Comparison of ENCODE assay signal across 26 cellular contexts in genomic region chr9:124163988-124164350, GRCh38.
DNase-seq lines count a peak whose midpoint lies in the region; ATAC-seq and TF ChIP-seq lines count a peak whose summit lies in the region.
"Had no signal": no experiment of that assay in that cellular context is flagged by ENCODE, and none has a peak within 500 bp of the region (broad histone marks: within the 10 kb centered on the region; RNA-seq: fewer than 3 reads in every experiment).

No MANE protein-coding gene starts in this region.

- H3K27me3 ChIP-seq in tibial artery: no peaks in the 10 kb centered on the region

- H3K4me3 ChIP-seq in tibial artery: no peak overlapping the region
- H3K4me3 ChIP-seq: GM23338, SJSA1 had no signal

- no peaks in the 10 kb centered on the region for H3K4me1 Mint-ChIP-seq in activated naive CD4-positive, alpha-beta T cell treated with anti-CD3 and anti-CD28 coated beads, Interleukin-2, amount 50 U/mL, for 24 hours
- H3K4me1 Mint-ChIP-seq: GM23338, H9 had no signal

- no peak for ATAC-seq in GM18861 (IDR thresholded peaks at IDR 0.05; ENCODE audit: unreplicated experiment)
- ATAC-seq: GM23338, HepG2, PC-3 had no signal

- DNase-seq in activated naive CD4-positive, alpha-beta T cell treated with anti-CD3 and anti-CD28 coated beads, Interleukin-2, amount 50 U/mL, for 16 hours: no peak
- DNase-seq in NCI-H446 treated with DMSO at 0.1 percent for 48 hours (lab: John Stamatoyannopoulos, UW) (peak; percentile 70), midbrain (lab: John Stamatoyannopoulos, UW) (peak; percentile 38), tibial artery (no peak), AML-193 (lab: John Stamatoyannopoulos, UW) (no peak)
- DNase-seq: 8988T; ACHN; Calu3; DMS153; DND-41; H9; Karpas-422; NCI-H1092 treated with DMSO at 0.1 percent for 48 hours; NCI-H1436; NCI-H187; NCI-H2171 treated with DMSO at 0.1 percent for 48 hours; NCI-H345; NCI-H524 treated with DMSO at 0.1 percent for 48 hours; NCI-H774; NK-92 treated with Interleukin-12 subunit alpha and Interleukin-12 subunit beta, amount 100 ng/mL, for 24 hours; PC-3 had no signal

- peaks cover 0 to 30% (median 11%) of the 10 kb centered on the region in 4 donors for H3K4me1 ChIP-seq in tibial artery
- H3K4me1 ChIP-seq: SJSA1 had no signal

- H3K9me3 ChIP-seq in tibial artery: peaks cover 0 to 4% (median 0%) of the 10 kb centered on the region in 3 donors
- H3K9me3 ChIP-seq: SJSA1 had no signal

- H3K36me3 ChIP-seq in tibial artery: no peaks in the 10 kb centered on the region
- H3K36me3 ChIP-seq: SJSA1 had no signal

- intact Hi-C loops in tibial artery (cut with DNase I; ENCODE audit: low total_unique reads): no loop called here

- H3K4me3 Mint-ChIP-seq in activated naive CD4-positive, alpha-beta T cell treated with anti-CD3 and anti-CD28 coated beads, Interleukin-2, amount 50 U/mL, for 24 hours: no peak overlapping the region
- H3K4me3 Mint-ChIP-seq: GM23338, H9 had no signal

- no peaks in the 10 kb centered on the region for H3K36me3 Mint-ChIP-seq in activated naive CD4-positive, alpha-beta T cell treated with anti-CD3 and anti-CD28 coated beads, Interleukin-2, amount 50 U/mL, for 24 hours

- peak overlapping the region; percentile 12 for H3K27ac Mint-ChIP-seq in activated naive CD4-positive, alpha-beta T cell treated with anti-CD3 and anti-CD28 coated beads, Interleukin-2, amount 50 U/mL, for 24 hours
- H3K27ac Mint-ChIP-seq: GM23338, H9 had no signal

- TF ChIP-seq CTCF in tibial artery (IDR thresholded peaks at IDR 0.05): no peak

- no peaks in the 10 kb centered on the region for H3K9me3 Mint-ChIP-seq in activated naive CD4-positive, alpha-beta T cell treated with anti-CD3 and anti-CD28 coated beads, Interleukin-2, amount 50 U/mL, for 24 hours
- H3K9me3 Mint-ChIP-seq: GM23338, H9 had no signal

- H3K27ac ChIP-seq in tibial artery: peak overlapping the region; percentile 45 to 61
- H3K27ac ChIP-seq: SJSA1 had no signal

- H3K27me3 Mint-ChIP-seq in activated naive CD4-positive, alpha-beta T cell treated with anti-CD3 and anti-CD28 coated beads, Interleukin-2, amount 50 U/mL, for 24 hours: peaks cover 13% of the 10 kb centered on the region

Comparison
In these comparisons a context has a peak if more than half of its experiments do, and no peak if none do; other contexts are left out.
1. DNase-seq: peak in NCI-H446 treated with DMSO at 0.1 percent for 48 hours (single experiment) and midbrain (single experiment); none in activated naive CD4-positive, alpha-beta T cell treated with anti-CD3 and anti-CD28 coated beads, Interleukin-2, amount 50 U/mL, for 16 hours (single experiment), tibial artery (0 of 2) and AML-193 (0 of 2).